1 cellular context compared by ENCODE assay signal in genomic region chr19:4060621-4061177, GRCh38.
TF ChIP-seq lines count a peak whose summit lies in the region.

No MANE protein-coding gene starts in this region.

TF ChIP-seq in HEK293, 187 proteins besides CTCF, POLR2A, EP300 and RAD21 (continued from another document):
- TF ChIP-seq, protein P1, sequence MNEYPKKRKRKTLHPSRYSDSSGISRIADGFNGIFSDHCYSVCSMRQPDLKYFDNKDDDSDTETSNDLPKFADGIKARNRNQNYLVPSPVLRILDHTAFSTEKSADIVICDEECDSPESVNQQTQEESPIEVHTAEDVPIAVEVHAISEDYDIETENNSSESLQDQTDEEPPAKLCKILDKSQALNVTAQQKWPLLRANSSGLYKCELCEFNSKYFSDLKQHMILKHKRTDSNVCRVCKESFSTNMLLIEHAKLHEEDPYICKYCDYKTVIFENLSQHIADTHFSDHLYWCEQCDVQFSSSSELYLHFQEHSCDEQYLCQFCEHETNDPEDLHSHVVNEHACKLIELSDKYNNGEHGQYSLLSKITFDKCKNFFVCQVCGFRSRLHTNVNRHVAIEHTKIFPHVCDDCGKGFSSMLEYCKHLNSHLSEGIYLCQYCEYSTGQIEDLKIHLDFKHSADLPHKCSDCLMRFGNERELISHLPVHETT (tag by site-specific recombination; IDR thresholded peaks at IDR 0.05): no peak
- no peak for TF ChIP-seq ZNF623 (tag by site-specific recombination; IDR thresholded peaks at IDR 0.05)
- no peak for TF ChIP-seq OVOL3 (tag by site-specific recombination; IDR thresholded peaks at IDR 0.05)
